1 cellular context compared by ENCODE assay signal in genomic region chr1:229342902-229343587, GRCh38.
TF ChIP-seq lines count a peak whose summit lies in the region.

Gene CCSAP, minus strand, starts transcription at chr1:229343047. Its CDS starts 582 bp downstream, at chr1:229342465.

TF ChIP-seq in HepG2, 621 proteins besides CTCF, POLR2A, EP300 and RAD21 (continued from another document and continues in another):
- TF ChIP-seq HMGXB3 (CRISPR knock-in tag; IDR thresholded peaks at IDR 0.05; ENCODE audit: borderline replicate concordance) (no peak), EEA1 (CRISPR knock-in tag; IDR thresholded peaks at IDR 0.05; ENCODE audit: borderline replicate concordance) (no peak), MXI1 (IDR thresholded peaks at IDR 0.05; ENCODE audit: borderline replicate concordance, low read depth, low read length) (0 out of 3 replicates have a peak, but pooled peaks have one; percentile 4), DMAP1 (CRISPR knock-in tag; IDR thresholded peaks at IDR 0.05) (no peak), POLR2G (IDR thresholded peaks at IDR 0.05; ENCODE audit: low read depth, low read length) (no peak), SRF (IDR thresholded peaks at IDR 0.05; ENCODE audit: low read depth, low read length) (no peak), UBTF (CRISPR knock-in tag; IDR thresholded peaks at IDR 0.05) (no peak), ZBTB7B (CRISPR knock-in tag; IDR thresholded peaks at IDR 0.05) (peak; percentile 40; the same call in 1 of the 2 replicates), ATF5 (CRISPR knock-in tag; IDR thresholded peaks at IDR 0.05; ENCODE audit: low read depth) (0 out of 2 replicates have a peak, but pooled peaks have one; percentile 7), PCBP2 (optimal IDR thresholded peaks at IDR 0.05; ENCODE audit: low read depth, low read length, poor library complexity, severe bottlenecking) (no peak), ZNF264 (CRISPR knock-in tag; IDR thresholded peaks at IDR 0.05) (no peak), ZNF10 (CRISPR knock-in tag; IDR thresholded peaks at IDR 0.05; ENCODE audit: borderline replicate concordance, low read depth) (no peak), ETV5 (CRISPR knock-in tag; IDR thresholded peaks at IDR 0.05; ENCODE audit: borderline replicate concordance) (no peak), HNF4A (CRISPR knock-in tag; IDR thresholded peaks at IDR 0.05) (no peak), KLF13 (CRISPR knock-in tag; IDR thresholded peaks at IDR 0.05) (no peak), ZNF101 (CRISPR knock-in tag; IDR thresholded peaks at IDR 0.05; ENCODE audit: borderline replicate concordance, low read depth) (no peak), ZNF225 (CRISPR knock-in tag; IDR thresholded peaks at IDR 0.05) (no peak), PPARG (CRISPR knock-in tag; conservative IDR thresholded peaks at IDR 0.05) (no peak), ZNF790 (CRISPR knock-in tag; IDR thresholded peaks at IDR 0.05; ENCODE audit: borderline replicate concordance) (no peak; the same call in none of the 2 replicates), ZNF770 (CRISPR knock-in tag; IDR thresholded peaks at IDR 0.05) (peak; percentile 30), HNRNPUL1 (IDR thresholded peaks at IDR 0.05; ENCODE audit: low read depth, low read length) (no peak), ZMYM4 (CRISPR knock-in tag; IDR thresholded peaks at IDR 0.05) (no peak), ZNF589 (CRISPR knock-in tag; conservative IDR thresholded peaks at IDR 0.05) (no peak), SMAD9 (CRISPR knock-in tag; IDR thresholded peaks at IDR 0.05) (no peak), ZBTB14 (CRISPR knock-in tag; IDR thresholded peaks at IDR 0.05) (peak; percentile 36; the same call in 1 of the 2 replicates), MAF1 (CRISPR knock-in tag; IDR thresholded peaks at IDR 0.05; ENCODE audit: borderline replicate concordance) (no peak), IKZF4 (CRISPR knock-in tag; IDR thresholded peaks at IDR 0.05; ENCODE audit: borderline replicate concordance, low read depth, not compliant biosample characterization) (peak; percentile 54), ZNF850 (CRISPR knock-in tag; conservative IDR thresholded peaks at IDR 0.05) (no peak), TFDP2 (CRISPR knock-in tag; IDR thresholded peaks at IDR 0.05) (0 out of 2 replicates have a peak, but pooled peaks have one; percentile 17), SAFB2 (CRISPR knock-in tag; IDR thresholded peaks at IDR 0.05; ENCODE audit: borderline replicate concordance, low read depth) (no peak), ZNF616 (CRISPR knock-in tag; IDR thresholded peaks at IDR 0.05; ENCODE audit: low read depth) (no peak), STAG1 (CRISPR knock-in tag; IDR thresholded peaks at IDR 0.05) (no peak), NFKB2 (CRISPR knock-in tag; IDR thresholded peaks at IDR 0.05; ENCODE audit: borderline replicate concordance) (no peak), ZNF296 (CRISPR knock-in tag; conservative IDR thresholded peaks at IDR 0.05) (no peak), NR2F2 (IDR thresholded peaks at IDR 0.05; ENCODE audit: borderline replicate concordance, low read depth) (no peak), THAP7 (CRISPR knock-in tag; IDR thresholded peaks at IDR 0.05) (no peak), TBP (CRISPR knock-in tag; IDR thresholded peaks at IDR 0.05) (no peak), HDAC2 (CRISPR knock-in tag; IDR thresholded peaks at IDR 0.05) (no peak)
- TF ChIP-seq, protein P1, sequence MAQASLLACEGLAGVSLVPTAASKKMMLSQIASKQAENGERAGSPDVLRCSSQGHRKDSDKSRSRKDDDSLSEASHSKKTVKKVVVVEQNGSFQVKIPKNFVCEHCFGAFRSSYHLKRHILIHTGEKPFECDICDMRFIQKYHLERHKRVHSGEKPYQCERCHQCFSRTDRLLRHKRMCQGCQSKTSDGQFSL (CRISPR knock-in tag; IDR thresholded peaks at IDR 0.05) = no peak
- TF ChIP-seq, protein P2, sequence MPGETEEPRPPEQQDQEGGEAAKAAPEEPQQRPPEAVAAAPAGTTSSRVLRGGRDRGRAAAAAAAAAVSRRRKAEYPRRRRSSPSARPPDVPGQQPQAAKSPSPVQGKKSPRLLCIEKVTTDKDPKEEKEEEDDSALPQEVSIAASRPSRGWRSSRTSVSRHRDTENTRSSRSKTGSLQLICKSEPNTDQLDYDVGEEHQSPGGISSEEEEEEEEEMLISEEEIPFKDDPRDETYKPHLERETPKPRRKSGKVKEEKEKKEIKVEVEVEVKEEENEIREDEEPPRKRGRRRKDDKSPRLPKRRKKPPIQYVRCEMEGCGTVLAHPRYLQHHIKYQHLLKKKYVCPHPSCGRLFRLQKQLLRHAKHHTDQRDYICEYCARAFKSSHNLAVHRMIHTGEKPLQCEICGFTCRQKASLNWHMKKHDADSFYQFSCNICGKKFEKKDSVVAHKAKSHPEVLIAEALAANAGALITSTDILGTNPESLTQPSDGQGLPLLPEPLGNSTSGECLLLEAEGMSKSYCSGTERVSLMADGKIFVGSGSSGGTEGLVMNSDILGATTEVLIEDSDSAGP (CRISPR knock-in tag; IDR thresholded peaks at IDR 0.05; ENCODE audit: borderline replicate concordance) = peak; percentile 11
- TF ChIP-seq, protein P3, sequence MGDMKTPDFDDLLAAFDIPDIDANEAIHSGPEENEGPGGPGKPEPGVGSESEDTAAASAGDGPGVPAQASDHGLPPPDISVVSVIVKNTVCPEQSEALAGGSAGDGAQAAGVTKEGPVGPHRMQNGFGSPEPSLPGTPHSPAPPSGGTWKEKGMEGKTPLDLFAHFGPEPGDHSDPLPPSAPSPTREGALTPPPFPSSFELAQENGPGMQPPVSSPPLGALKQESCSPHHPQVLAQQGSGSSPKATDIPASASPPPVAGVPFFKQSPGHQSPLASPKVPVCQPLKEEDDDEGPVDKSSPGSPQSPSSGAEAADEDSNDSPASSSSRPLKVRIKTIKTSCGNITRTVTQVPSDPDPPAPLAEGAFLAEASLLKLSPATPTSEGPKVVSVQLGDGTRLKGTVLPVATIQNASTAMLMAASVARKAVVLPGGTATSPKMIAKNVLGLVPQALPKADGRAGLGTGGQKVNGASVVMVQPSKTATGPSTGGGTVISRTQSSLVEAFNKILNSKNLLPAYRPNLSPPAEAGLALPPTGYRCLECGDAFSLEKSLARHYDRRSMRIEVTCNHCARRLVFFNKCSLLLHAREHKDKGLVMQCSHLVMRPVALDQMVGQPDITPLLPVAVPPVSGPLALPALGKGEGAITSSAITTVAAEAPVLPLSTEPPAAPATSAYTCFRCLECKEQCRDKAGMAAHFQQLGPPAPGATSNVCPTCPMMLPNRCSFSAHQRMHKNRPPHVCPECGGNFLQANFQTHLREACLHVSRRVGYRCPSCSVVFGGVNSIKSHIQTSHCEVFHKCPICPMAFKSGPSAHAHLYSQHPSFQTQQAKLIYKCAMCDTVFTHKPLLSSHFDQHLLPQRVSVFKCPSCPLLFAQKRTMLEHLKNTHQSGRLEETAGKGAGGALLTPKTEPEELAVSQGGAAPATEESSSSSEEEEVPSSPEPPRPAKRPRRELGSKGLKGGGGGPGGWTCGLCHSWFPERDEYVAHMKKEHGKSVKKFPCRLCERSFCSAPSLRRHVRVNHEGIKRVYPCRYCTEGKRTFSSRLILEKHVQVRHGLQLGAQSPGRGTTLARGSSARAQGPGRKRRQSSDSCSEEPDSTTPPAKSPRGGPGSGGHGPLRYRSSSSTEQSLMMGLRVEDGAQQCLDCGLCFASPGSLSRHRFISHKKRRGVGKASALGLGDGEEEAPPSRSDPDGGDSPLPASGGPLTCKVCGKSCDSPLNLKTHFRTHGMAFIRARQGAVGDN (CRISPR knock-in tag; IDR thresholded peaks at IDR 0.05) = peak; percentile 86
